35 cellular contexts compared by ENCODE assay signal in genomic region chr12:82725741-82726140, GRCh38.
"Had no signal": no experiment of that assay in that cellular context is flagged by ENCODE, and none has a peak within 500 bp of the region (broad histone marks: within the 10 kb centered on the region; RNA-seq: fewer than 3 reads in every experiment).

No MANE protein-coding gene starts in this region.

- H3K4me2 ChIP-seq: KMS-11 had no signal

- H3K4me3 ChIP-seq: MG63 had no signal

- H3K9ac ChIP-seq: KMS-11 had no signal

- H3K27me3 ChIP-seq: MG63 had no signal

- H3K9me3 ChIP-seq: MG63 had no signal

- H3K27ac ChIP-seq: KMS-11 had no signal

- H3K36me3 ChIP-seq: MG63 had no signal

- DNase-seq: Karpas-422, Kasumi-1, MG63, MM.1S, MV-4-11, NCI-H1048, NCI-H1092, NCI-H1092 treated with DMSO at 0.1 percent for 48 hours, NCI-H1105, NCI-H1105 treated with DMSO at 0.1 percent for 48 hours, NCI-H1417, NCI-H1417 treated with DMSO at 0.1 percent for 48 hours, NCI-H1436, NCI-H1436 treated with DMSO at 0.1 percent for 48 hours, NCI-H146, NCI-H1694, NCI-H1694 treated with DMSO at 0.1 percent for 48 hours, NCI-H187, NCI-H187 treated with DMSO at 0.1 percent for 48 hours, NCI-H1930, NCI-H2029, NCI-H2029 treated with DMSO at 0.1 percent for 48 hours, NCI-H2081, NCI-H2081 treated with DMSO at 0.1 percent for 48 hours, NCI-H2107, NCI-H2171, NCI-H2171 treated with DMSO at 0.1 percent for 48 hours, NCI-H2227 treated with DMSO at 0.1 percent for 48 hours, NCI-H226, NCI-H345, NCI-H446, NCI-H446 treated with DMSO at 0.1 percent for 48 hours, NCI-H510A, NCI-H510A treated with DMSO at 0.1 percent for 48 hours had no signal
